ENCODE assay signal across 21 cellular contexts in genomic region chr6:68760941-68761676, GRCh38.
A peak's percentile ranks its signal among the peaks of the same experiment; 100 is the strongest.
DNase-seq lines count a peak whose midpoint lies in the region; TF ChIP-seq lines count a peak whose summit lies in the region.
"Had no signal": no experiment of that assay in that cellular context is flagged by ENCODE, and none has a peak within 500 bp of the region (broad histone marks: within the 10 kb centered on the region; RNA-seq: fewer than 3 reads in every experiment).

No MANE protein-coding gene starts in this region.

- no peaks in the 10 kb centered on the region for H3K4me1 ChIP-seq in Karpas-422 (ENCODE audit: low read length)
- H3K4me1 ChIP-seq: A549, ascending aorta, colonic mucosa, neural progenitor cell, Peyer's patch had no signal

- H3K9me3 Mint-ChIP-seq in brain: no peaks in the 10 kb centered on the region
- H3K9me3 Mint-ChIP-seq: activated naive CD4-positive, alpha-beta T cell treated with anti-CD3 and anti-CD28 coated beads for 36 hours; neural progenitor cell had no signal

- no peaks in the 10 kb centered on the region for H4K20me1 ChIP-seq in Karpas-422 (ENCODE audit: insufficient read depth, low read depth, low read length)

- no peaks in the 10 kb centered on the region for H3K27me3 ChIP-seq in Karpas-422 (ENCODE audit: low read length)
- H3K27me3 ChIP-seq: ascending aorta, colonic mucosa, neural progenitor cell, Peyer's patch had no signal

- H3K4me1 Mint-ChIP-seq in brain: peaks cover 9% of the 10 kb centered on the region
- H3K4me1 Mint-ChIP-seq: neural progenitor cell had no signal

- H3K36me3 ChIP-seq in Karpas-422 (ENCODE audit: insufficient read depth, low read length): no peaks in the 10 kb centered on the region
- H3K36me3 ChIP-seq: ascending aorta, colonic mucosa, neural progenitor cell, Peyer's patch had no signal

- H3K4me3 Mint-ChIP-seq in brain: no peak overlapping the region
- H3K4me3 Mint-ChIP-seq: activated naive CD4-positive, alpha-beta T cell treated with anti-CD3 and anti-CD28 coated beads for 36 hours; neural progenitor cell had no signal

- no peaks in the 10 kb centered on the region for H3K9me2 ChIP-seq in Karpas-422 (replicated peaks; ENCODE audit: insufficient read depth, low read length)

- H3K4me3 ChIP-seq in Karpas-422 (ENCODE audit: low read length): no peak overlapping the region
- H3K4me3 ChIP-seq: A549, ascending aorta, colonic mucosa, mucosa of descending colon, neural progenitor cell, Peyer's patch had no signal

- H3K9me3 ChIP-seq in Karpas-422 (ENCODE audit: low read length): no peaks in the 10 kb centered on the region
- H3K9me3 ChIP-seq: A549, ascending aorta, colonic mucosa, mucosa of descending colon, Peyer's patch had no signal

- no peak overlapping the region for H3K9ac ChIP-seq in Karpas-422 (ENCODE audit: low read length)
- H3K9ac ChIP-seq: neural progenitor cell had no signal

- peak; percentile 28 for DNase-seq in NCI-H2171 treated with DMSO at 0.1 percent for 48 hours (lab: John Stamatoyannopoulos, UW)
- no peak for DNase-seq in NCI-H2171 (lab: John Stamatoyannopoulos, UW)
- DNase-seq in NCI-H2107 (lab: John Stamatoyannopoulos, UW): peak; percentile 19
- DNase-seq in pons (ENCODE audit: low spot score): peak; percentile 88
- no peak for DNase-seq in activated gamma-delta T cell (lab: John Stamatoyannopoulos, UW)
- DNase-seq in central memory CD4-positive, alpha-beta T cell: no peak
- no peak for DNase-seq in Karpas-422
- DNase-seq: activated naive CD4-positive, alpha-beta T cell treated with anti-CD3 and anti-CD28 coated beads for 36 hours; colonic mucosa; DMS153; foreskin fibroblast; Kasumi-1; mucosa of descending colon; NCI-H1436; NCI-H510A treated with DMSO at 0.1 percent for 48 hours; Peyer's patch had no signal

- TF ChIP-seq CTCF in brain (conservative IDR thresholded peaks at IDR 0.05): no peak

- no peaks in the 10 kb centered on the region for H3K79me2 ChIP-seq in Karpas-422 (ENCODE audit: low read length)

- no peak overlapping the region for H2AFZ ChIP-seq in Karpas-422 (ENCODE audit: low read length)
- H2AFZ ChIP-seq: neural progenitor cell had no signal

- no peaks in the 10 kb centered on the region for H3K27me3 Mint-ChIP-seq in brain

- H3K27ac ChIP-seq in Karpas-422 (ENCODE audit: low read length): no peak overlapping the region
- H3K27ac ChIP-seq: A549, ascending aorta, C4-2B, colonic mucosa, neural progenitor cell, Peyer's patch had no signal

- no peak overlapping the region for H3K4me2 ChIP-seq in Karpas-422 (ENCODE audit: low read depth, low read length, poor library complexity, severe bottlenecking)
- H3K4me2 ChIP-seq: A549, neural progenitor cell had no signal

- H3K36me3 Mint-ChIP-seq in brain: peaks cover 11% of the 10 kb centered on the region
- H3K36me3 Mint-ChIP-seq: neural progenitor cell had no signal

- H3K27ac Mint-ChIP-seq in brain: peak overlapping the region in 3 of 5 experiments; percentile 61 to 79 (median 74)
- H3K27ac Mint-ChIP-seq: activated naive CD4-positive, alpha-beta T cell treated with anti-CD3 and anti-CD28 coated beads for 36 hours; neural progenitor cell had no signal

Comparison
In these comparisons a context has a peak if more than half of its experiments do, and no peak if none do; other contexts are left out.
1. DNase-seq: peak in NCI-H2171 treated with DMSO at 0.1 percent for 48 hours (single experiment), NCI-H2107 (single experiment) and pons (single experiment); none in NCI-H2171 (single experiment), activated gamma-delta T cell (single experiment), central memory CD4-positive, alpha-beta T cell (single experiment) and Karpas-422 (single experiment).